1 cellular context compared by ENCODE assay signal in the genomic region with DNA sequence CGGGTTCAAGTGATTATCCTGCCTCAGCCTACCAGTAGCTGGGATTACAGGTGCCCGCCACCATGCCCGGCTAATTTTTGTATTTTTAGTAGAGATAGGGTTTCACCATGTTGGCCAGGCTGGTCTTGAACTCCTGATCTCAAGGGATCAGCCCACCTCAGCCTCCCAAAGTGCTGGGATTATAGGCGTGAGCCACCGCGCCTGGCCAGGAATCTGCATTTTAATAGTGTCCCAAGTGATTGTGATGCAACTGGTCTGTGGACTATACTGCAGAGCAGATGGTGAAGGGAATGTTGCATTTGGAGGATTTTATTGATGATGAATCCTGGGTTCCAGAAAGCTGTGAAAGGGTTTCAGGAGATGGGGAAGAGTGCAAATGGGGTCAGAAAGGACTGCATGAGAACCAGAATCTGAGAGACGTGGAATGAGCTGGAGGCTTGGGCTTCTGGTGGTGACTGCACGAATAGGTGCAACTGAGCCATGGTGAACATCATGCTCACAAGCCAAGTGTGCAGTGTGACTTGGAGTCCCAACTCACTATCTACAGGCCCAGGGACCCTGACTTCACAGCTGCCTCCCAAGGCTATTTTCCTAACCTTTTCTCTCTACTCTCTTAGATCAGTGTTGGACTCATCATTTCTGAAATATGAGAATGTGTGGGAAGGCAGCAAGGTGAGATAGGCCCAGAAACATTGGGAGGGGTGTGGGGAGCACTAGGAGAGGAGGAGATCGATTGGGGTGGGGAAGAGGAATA.
TF ChIP-seq lines count a peak whose summit lies in the region.

No MANE protein-coding gene starts in this region.

TF ChIP-seq in A549, 52 proteins besides CTCF, POLR2A, EP300 and RAD21 (continued from another document):
- TF ChIP-seq, protein P1, sequence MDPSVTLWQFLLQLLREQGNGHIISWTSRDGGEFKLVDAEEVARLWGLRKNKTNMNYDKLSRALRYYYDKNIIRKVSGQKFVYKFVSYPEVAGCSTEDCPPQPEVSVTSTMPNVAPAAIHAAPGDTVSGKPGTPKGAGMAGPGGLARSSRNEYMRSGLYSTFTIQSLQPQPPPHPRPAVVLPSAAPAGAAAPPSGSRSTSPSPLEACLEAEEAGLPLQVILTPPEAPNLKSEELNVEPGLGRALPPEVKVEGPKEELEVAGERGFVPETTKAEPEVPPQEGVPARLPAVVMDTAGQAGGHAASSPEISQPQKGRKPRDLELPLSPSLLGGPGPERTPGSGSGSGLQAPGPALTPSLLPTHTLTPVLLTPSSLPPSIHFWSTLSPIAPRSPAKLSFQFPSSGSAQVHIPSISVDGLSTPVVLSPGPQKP (IDR thresholded peaks at IDR 0.05; ENCODE audit: low read depth, low read length): no peak
- TF ChIP-seq ESRRA (IDR thresholded peaks at IDR 0.05; ENCODE audit: borderline replicate concordance, low read length) (no peak), CHD2 (IDR thresholded peaks at IDR 0.05; ENCODE audit: low read length, partially characterized antibody) (no peak)
